ENCODE assay signal across 21 cellular contexts in genomic region chr2:235644191-235644590, GRCh38.
A peak's percentile ranks its signal among the peaks of the same experiment; 100 is the strongest.
DNase-seq lines count a peak whose midpoint lies in the region; ATAC-seq and TF ChIP-seq lines count a peak whose summit lies in the region.
"Had no signal": no experiment of that assay in that cellular context is flagged by ENCODE, and none has a peak within 500 bp of the region (broad histone marks: within the 10 kb centered on the region; RNA-seq: fewer than 3 reads in every experiment).

No MANE protein-coding gene starts in this region.

- H3K4me3 ChIP-seq in GM23338 (no peak overlapping the region), gastroesophageal sphincter (no peak overlapping the region), skeletal muscle tissue (ENCODE audit: low read length in 3 of 3) (no peak overlapping the region), Karpas-422 (ENCODE audit: low read length) (no peak overlapping the region)
- no peak overlapping the region for H3K4me3 ChIP-seq in CD8-positive, alpha-beta T cell (ENCODE audit: low read depth, low read length)
- H3K4me3 ChIP-seq: ascending aorta, thyroid gland had no signal

- H3K36me3 Mint-ChIP-seq in GM23338 (ENCODE audit: low read depth) (no peaks in the 10 kb centered on the region), HFFc6 (ENCODE audit: low read depth) (no peaks in the 10 kb centered on the region)
- no peaks in the 10 kb centered on the region for H3K36me3 Mint-ChIP-seq in CD8-positive, alpha-beta T cell
- no peaks in the 10 kb centered on the region for H3K36me3 Mint-ChIP-seq in stimulated activated naive B cell treated with anti-CD40 and anti-IgM and Interleukin-4, amounts not matched to agents 10 μg/mL and 1 μg/mL and 100 μg/mL, for 72 hours
- H3K36me3 Mint-ChIP-seq: activated naive CD4-positive, alpha-beta T cell treated with anti-CD3 and anti-CD28 coated beads, Interleukin-2, amount 50 U/mL, for 24 hours; CD8-positive, alpha-beta memory T cell; memory B cell; stimulated activated memory B cell treated with anti-CD40 and anti-IgM and Interleukin-4, amounts not matched to agents 10 μg/mL and 1 μg/mL and 100 μg/mL, for 72 hours had no signal

- H3K27me3 Mint-ChIP-seq in GM23338 (ENCODE audit: insufficient read depth, low read depth, poor library complexity), result peaks cover 7% of the 10 kb centered on the region
- peaks cover 15% of the 10 kb centered on the region for H3K27me3 Mint-ChIP-seq in CD8-positive, alpha-beta T cell (ENCODE audit: low read depth)
- peaks cover 4% of the 10 kb centered on the region for H3K27me3 Mint-ChIP-seq in HFFc6 (ENCODE audit: insufficient read depth)
- H3K27me3 Mint-ChIP-seq in stimulated activated naive B cell treated with anti-CD40 and anti-IgM and Interleukin-4, amounts not matched to agents 10 μg/mL and 1 μg/mL and 100 μg/mL, for 72 hours, result peaks cover 13 to 27% of the 10 kb centered on the region in 2 donors

- no peaks in the 10 kb centered on the region for H3F3A ChIP-seq in GM23338 (replicated peaks; ENCODE audit: low read depth)

- H3K79me2 ChIP-seq in GM23338 (replicated peaks; ENCODE audit: insufficient read depth) (peaks cover 68% of the 10 kb centered on the region), Karpas-422 (ENCODE audit: low read length) (no peaks in the 10 kb centered on the region)

- no peak for TF ChIP-seq EP300 in gastroesophageal sphincter (IDR thresholded peaks at IDR 0.05)

- POLR2A ChIA-PET in CD8-positive, alpha-beta T cell (lab: Charles Lee), result no interaction called here

- H3K4me1 ChIP-seq in GM23338 (ENCODE audit: insufficient read depth) (peaks cover 35% of the 10 kb centered on the region), gastroesophageal sphincter (peaks cover 14 to 65% (median 28%) of the 10 kb centered on the region in 3 donors), skeletal muscle tissue (ENCODE audit: control insufficient read depth in 3 of 3, insufficient read depth in 3 of 3, low read length in 3 of 3) (peaks cover 35 to 51% (median 46%) of the 10 kb centered on the region in 3 donors), Karpas-422 (ENCODE audit: low read length) (no peaks in the 10 kb centered on the region)
- H3K4me1 ChIP-seq in CD8-positive, alpha-beta T cell (ENCODE audit: insufficient read depth, low read length), result no peaks in the 10 kb centered on the region

- TF ChIP-seq CTCF in GM23338 (conservative IDR thresholded peaks at IDR 0.05; ENCODE audit: low read depth in 2 of 2) (no peak), gastroesophageal sphincter (IDR thresholded peaks at IDR 0.05) (no peak), HFFc6 (IDR thresholded peaks at IDR 0.05) (no peak)
- no peak for TF ChIP-seq CTCF in CD8-positive, alpha-beta T cell (IDR thresholded peaks at IDR 0.05)

- H3K9me2 ChIP-seq in GM23338 (ENCODE audit: insufficient read depth) (peaks cover 4% of the 10 kb centered on the region; the same call in 1 of the 2 replicates), Karpas-422 (replicated peaks; ENCODE audit: insufficient read depth, low read length) (no peaks in the 10 kb centered on the region)

- intact Hi-C loops in CD8-positive, alpha-beta T cell (cut with DNase I, micrococcal nuclease), result no loop called here

- TF ChIP-seq POLR2A in gastroesophageal sphincter (IDR thresholded peaks at IDR 0.05), result no peak

- no peak overlapping the region for H3K4me2 ChIP-seq in GM23338
- H3K4me2 ChIP-seq in Karpas-422 (ENCODE audit: low read depth, low read length, poor library complexity, severe bottlenecking), result no peak overlapping the region

- H3K4me1 Mint-ChIP-seq in GM23338, result peaks cover 54% of the 10 kb centered on the region
- H3K4me1 Mint-ChIP-seq in CD8-positive, alpha-beta T cell (ENCODE audit: low read depth), result peaks cover 2% of the 10 kb centered on the region
- peaks cover 44% of the 10 kb centered on the region for H3K4me1 Mint-ChIP-seq in HFFc6 (ENCODE audit: low read depth)
- H3K4me1 Mint-ChIP-seq in stimulated activated naive B cell treated with anti-CD40 and anti-IgM and Interleukin-4, amounts not matched to agents 10 μg/mL and 1 μg/mL and 100 μg/mL, for 72 hours, result no peaks in the 10 kb centered on the region
- H3K4me1 Mint-ChIP-seq: activated naive CD4-positive, alpha-beta T cell treated with anti-CD3 and anti-CD28 coated beads, Interleukin-2, amount 50 U/mL, for 24 hours; memory B cell; stimulated activated memory B cell treated with anti-CD40 and anti-IgM and Interleukin-4, amounts not matched to agents 10 μg/mL and 1 μg/mL and 100 μg/mL, for 72 hours had no signal

- no peak overlapping the region for H3K9ac ChIP-seq in skeletal muscle tissue (ENCODE audit: low read depth in 1 of 3, low read length in 3 of 3)
- no peak overlapping the region for H3K9ac ChIP-seq in Karpas-422 (ENCODE audit: low read length)

- ATAC-seq in GM23338 (no peak), gastroesophageal sphincter (no peak)
- no peak for ATAC-seq in CD8-positive, alpha-beta T cell
- ATAC-seq in stimulated activated naive B cell treated with anti-CD40 and anti-IgM and Interleukin-4, amounts not matched to agents 10 μg/mL and 1 μg/mL and 100 μg/mL, for 72 hours (replicated peaks), result no peak
- ATAC-seq: activated T-cell treated with anti-CD3 and anti-CD28 coated beads, Interleukin-2, amount 50 U/mL, for 4 hours; effector memory CD8-positive, alpha-beta T cell; HCT116; stimulated activated memory B cell treated with anti-CD40 and anti-IgM and Interleukin-4, amounts not matched to agents 10 μg/mL and 1 μg/mL and 100 μg/mL, for 72 hours had no signal

- H3K9me3 ChIP-seq in gastroesophageal sphincter (no peaks in the 10 kb centered on the region), skeletal muscle tissue (ENCODE audit: control insufficient read depth in 3 of 3, low read length in 3 of 3) (no peaks in the 10 kb centered on the region), Karpas-422 (ENCODE audit: low read length) (no peaks in the 10 kb centered on the region)
- H3K9me3 ChIP-seq in CD8-positive, alpha-beta T cell (ENCODE audit: low read length), result no peaks in the 10 kb centered on the region
- H3K9me3 ChIP-seq: ascending aorta, thyroid gland had no signal

- H2AFZ ChIP-seq in GM23338, result no peak overlapping the region
- no peak overlapping the region for H2AFZ ChIP-seq in Karpas-422 (ENCODE audit: low read length)

- H3K4me3 Mint-ChIP-seq in GM23338 (no peak overlapping the region), HFFc6 (no peak overlapping the region)
- H3K4me3 Mint-ChIP-seq in CD8-positive, alpha-beta T cell, result no peak overlapping the region
- no peak overlapping the region for H3K4me3 Mint-ChIP-seq in stimulated activated naive B cell treated with anti-CD40 and anti-IgM and Interleukin-4, amounts not matched to agents 10 μg/mL and 1 μg/mL and 100 μg/mL, for 72 hours
- H3K4me3 Mint-ChIP-seq: activated naive CD4-positive, alpha-beta T cell treated with anti-CD3 and anti-CD28 coated beads, Interleukin-2, amount 50 U/mL, for 24 hours; activated T-cell treated with anti-CD3 and anti-CD28 coated beads, Interleukin-2, amount 50 U/mL, for 4 hours; CD8-positive, alpha-beta memory T cell; effector memory CD8-positive, alpha-beta T cell; memory B cell; stimulated activated memory B cell treated with anti-CD40 and anti-IgM and Interleukin-4, amounts not matched to agents 10 μg/mL and 1 μg/mL and 100 μg/mL, for 72 hours had no signal

- 0 out of 2 replicates have a peak, but pooled peaks cover 8% of the 10 kb centered on the region for H4K20me1 ChIP-seq in GM23338 (replicated peaks; ENCODE audit: insufficient read depth)
- H4K20me1 ChIP-seq in Karpas-422 (ENCODE audit: insufficient read depth, low read depth, low read length), result no peaks in the 10 kb centered on the region

- H3K9me3 Mint-ChIP-seq in GM23338 (no peaks in the 10 kb centered on the region), HFFc6 (no peaks in the 10 kb centered on the region)
- no peaks in the 10 kb centered on the region for H3K9me3 Mint-ChIP-seq in CD8-positive, alpha-beta T cell
- H3K9me3 Mint-ChIP-seq in stimulated activated naive B cell treated with anti-CD40 and anti-IgM and Interleukin-4, amounts not matched to agents 10 μg/mL and 1 μg/mL and 100 μg/mL, for 72 hours, result no peaks in the 10 kb centered on the region
- H3K9me3 Mint-ChIP-seq: activated naive CD4-positive, alpha-beta T cell treated with anti-CD3 and anti-CD28 coated beads, Interleukin-2, amount 50 U/mL, for 24 hours; activated T-cell treated with anti-CD3 and anti-CD28 coated beads, Interleukin-2, amount 50 U/mL, for 4 hours; effector memory CD8-positive, alpha-beta T cell; memory B cell; stimulated activated memory B cell treated with anti-CD40 and anti-IgM and Interleukin-4, amounts not matched to agents 10 μg/mL and 1 μg/mL and 100 μg/mL, for 72 hours had no signal

- no peaks in the 10 kb centered on the region for H3K36me3 ChIP-seq in GM23338 (ENCODE audit: insufficient read depth)
- H3K36me3 ChIP-seq in gastroesophageal sphincter, result no peaks in the 10 kb centered on the region
- H3K36me3 ChIP-seq in skeletal muscle tissue (ENCODE audit: control insufficient read depth in 3 of 3, insufficient read depth in 3 of 3, low read length in 3 of 3), result no peaks in the 10 kb centered on the region
- no peaks in the 10 kb centered on the region for H3K36me3 ChIP-seq in CD8-positive, alpha-beta T cell (ENCODE audit: insufficient read depth, low read length)
- H3K36me3 ChIP-seq in Karpas-422 (ENCODE audit: insufficient read depth, low read length), result no peaks in the 10 kb centered on the region
- H3K36me3 ChIP-seq: ascending aorta, thyroid gland had no signal

- H3K27me3 ChIP-seq in GM23338 (ENCODE audit: insufficient read depth) (no peaks in the 10 kb centered on the region), gastroesophageal sphincter (no peaks in the 10 kb centered on the region), skeletal muscle tissue (ENCODE audit: control insufficient read depth in 3 of 3, insufficient read depth in 3 of 3, low read length in 3 of 3) (no peaks in the 10 kb centered on the region), Karpas-422 (ENCODE audit: low read length) (no peaks in the 10 kb centered on the region)
- H3K27me3 ChIP-seq in CD8-positive, alpha-beta T cell (ENCODE audit: insufficient read depth, low read length), result no peaks in the 10 kb centered on the region
- H3K27me3 ChIP-seq: ascending aorta, thyroid gland had no signal

- CTCF ChIA-PET in CD8-positive, alpha-beta T cell (lab: Charles Lee), result no interaction called here

- DNase-seq in GM23338 (ENCODE audit: low spot score) (no peak), HFFc6 (no peak), Karpas-422 (no peak)
- no peak for DNase-seq in CD8-positive, alpha-beta T cell
- DNase-seq in stimulated activated naive B cell treated with anti-CD40 and anti-IgM and Interleukin-4, amounts not matched to agents 10 μg/mL and 1 μg/mL and 100 μg/mL, for 72 hours, result no peak
- DNase-seq: activated CD8-positive, alpha-beta memory T cell treated with anti-CD3 and anti-CD28 coated beads for 24 hours; activated T-cell treated with anti-CD3 and anti-CD28 coated beads, Interleukin-2, amount 50 U/mL, for 4 hours; CD8-positive, alpha-beta memory T cell; effector memory CD8-positive, alpha-beta T cell; KBM-7; NCI-H1436 treated with DMSO at 0.1 percent for 48 hours; T-helper 9 cell; thyroid gland had no signal

- H3K27ac ChIP-seq in GM23338 (ENCODE audit: low read depth), result no peak overlapping the region
- peak overlapping the region; percentile 74 for H3K27ac ChIP-seq in angular gyrus (ENCODE audit: low read depth, low read length)
- peak overlapping the region in 3 of 4 donors; percentile 0 to 45 (median 18) for H3K27ac ChIP-seq in gastroesophageal sphincter
- peak overlapping the region; percentile 57 for H3K27ac ChIP-seq in skeletal muscle tissue (ENCODE audit: low read depth, low read length)
- no peak overlapping the region for H3K27ac ChIP-seq in CD8-positive, alpha-beta T cell (ENCODE audit: low read depth, low read length)
- H3K27ac ChIP-seq in Karpas-422 (ENCODE audit: low read length), result no peak overlapping the region
- H3K27ac ChIP-seq: ascending aorta, thyroid gland had no signal

- WGBS in gastroesophageal sphincter (ENCODE audit: low coverage in 1 of 2), 2 donors, result 56 to 66% methylated on average over 3 to 9 of the region's 10 CpGs

- H3K27ac Mint-ChIP-seq in GM23338 (0 out of 2 replicates have a peak overlapping the region, but pooled peaks have one; percentile 3), HFFc6 (no peak overlapping the region)
- H3K27ac Mint-ChIP-seq in CD8-positive, alpha-beta T cell, result no peak overlapping the region
- H3K27ac Mint-ChIP-seq in stimulated activated naive B cell treated with anti-CD40 and anti-IgM and Interleukin-4, amounts not matched to agents 10 μg/mL and 1 μg/mL and 100 μg/mL, for 72 hours, result no peak overlapping the region
- H3K27ac Mint-ChIP-seq: activated naive CD4-positive, alpha-beta T cell treated with anti-CD3 and anti-CD28 coated beads, Interleukin-2, amount 50 U/mL, for 24 hours; effector memory CD8-positive, alpha-beta T cell; memory B cell; stimulated activated memory B cell treated with anti-CD40 and anti-IgM and Interleukin-4, amounts not matched to agents 10 μg/mL and 1 μg/mL and 100 μg/mL, for 72 hours had no signal

Comparison
In these comparisons a context has a peak if more than half of its experiments do, and no peak if none do; other contexts are left out.
1. H3K27ac ChIP-seq: peak in angular gyrus (single experiment), gastroesophageal sphincter (3 of 4) and skeletal muscle tissue (single experiment); none in GM23338 (single experiment), CD8-positive, alpha-beta T cell (single experiment) and Karpas-422 (single experiment).